8 cellular contexts compared by ENCODE assay signal in the genomic region with DNA sequence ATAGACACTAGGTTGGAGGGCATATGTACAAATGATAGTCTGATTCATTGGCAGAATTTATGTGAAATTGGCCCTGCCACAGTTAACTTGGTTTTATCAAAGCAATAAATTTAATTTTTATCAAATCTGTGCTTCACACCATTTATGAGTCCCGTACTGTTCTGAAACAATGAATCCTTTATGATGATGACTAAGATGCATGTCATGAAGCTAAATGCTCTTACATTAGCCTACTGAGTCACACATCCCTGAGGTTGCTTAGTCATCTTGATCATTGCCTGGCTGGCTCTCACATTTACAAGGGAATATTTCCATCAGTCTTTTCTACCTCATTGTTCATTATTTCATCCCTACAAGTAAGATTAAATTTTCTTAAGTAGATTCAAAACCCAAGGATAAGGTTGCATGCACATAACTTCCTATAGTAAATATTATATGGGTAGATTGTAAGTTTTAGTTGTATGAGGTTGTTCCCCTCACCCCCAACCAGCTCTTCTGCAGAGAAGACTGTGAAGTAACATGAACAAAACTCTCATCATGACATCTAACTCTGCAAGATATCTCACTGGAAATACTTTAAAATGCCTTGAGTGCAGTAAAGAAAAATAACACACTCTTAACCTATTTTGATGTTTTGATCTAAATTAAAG.
A peak's percentile ranks its signal among the peaks of the same experiment; 100 is the strongest.
DNase-seq lines count a peak whose midpoint lies in the region; FAIRE-seq and TF ChIP-seq lines count a peak whose summit lies in the region.

No MANE protein-coding gene starts in this region.

- H3K79me2 ChIP-seq in endothelial cell of umbilical vein (ENCODE audit: control insufficient read depth, insufficient read depth, low read length) (no peaks in the 10 kb centered on the region), osteoblast (ENCODE audit: insufficient read depth, low read length) (peaks cover 10% of the 10 kb centered on the region)

- no peaks in the 10 kb centered on the region for H3K36me3 ChIP-seq in endothelial cell of umbilical vein (ENCODE audit: control insufficient read depth in 2 of 2, extremely low read depth in 1 of 2, insufficient read depth in 2 of 2, low read length in 2 of 2)
- no peaks in the 10 kb centered on the region for H3K36me3 ChIP-seq in osteoblast (ENCODE audit: insufficient read depth, low read length)
- peaks cover 3% of the 10 kb centered on the region; the same call in 1 of the 2 replicates for H3K36me3 ChIP-seq in BE2C

- TF ChIP-seq CTCF in endothelial cell of umbilical vein (IDR thresholded peaks at IDR 0.05; ENCODE audit: extremely low read depth in 1 of 2, insufficient read depth in 1 of 2, low read depth in 1 of 2, low read length in 2 of 2) (no peak), osteoblast (IDR thresholded peaks at IDR 0.05; ENCODE audit: extremely low read depth, low read depth, low read length) (no peak), BE2C (IDR thresholded peaks at IDR 0.05; ENCODE audit: low read depth, low read length) (no peak)

- H3K27me3 ChIP-seq in endothelial cell of umbilical vein (ENCODE audit: control insufficient read depth in 2 of 2, insufficient read depth in 2 of 2, low read length in 2 of 2) (no peaks in the 10 kb centered on the region), osteoblast (ENCODE audit: insufficient read depth, low read length) (no peaks in the 10 kb centered on the region), BE2C (no peaks in the 10 kb centered on the region)

- no TSS peak for BruUV-seq in endothelial cell of umbilical vein (replicated peaks; lab: Mats Ljungman, UMichigan)

- H3K9me3 ChIP-seq in endothelial cell of umbilical vein (replicated peaks; ENCODE audit: control insufficient read depth, insufficient read depth, low read length) (no peaks in the 10 kb centered on the region), osteoblast (ENCODE audit: low read depth, low read length) (no peaks in the 10 kb centered on the region), BE2C (no peaks in the 10 kb centered on the region)

- POLR2A ChIA-PET in endothelial cell of umbilical vein (lab: Charles Lee): no interaction called here

- dilution Hi-C loops in endothelial cell of umbilical vein (cut with MboI; ENCODE audit: extremely low pct_ligation_motif_present, low sequenced_read_pairs): no loop called here

- no peak overlapping the region for H3K9ac ChIP-seq in endothelial cell of umbilical vein (replicated peaks; ENCODE audit: extremely low read depth, insufficient read depth, low read length)

- CTCF ChIA-PET in endothelial cell of umbilical vein (lab: Charles Lee): interaction anchor here (0.7 to 1.7 kb wide), 9 partner anchors 9 to 193 kb away, joined by 3 to 9 read pairs (median 4); no protein-coding TSS in a partner anchor

- intact Hi-C loops in endothelial cell of umbilical vein (cut with micrococcal nuclease): no loop called here

- peak; percentile 95 for FAIRE-seq in endothelial cell of umbilical vein (lab: Jason Lieb, UNC)

- DNase-seq in EL (peak; percentile 94), NOMO-1 (lab: John Stamatoyannopoulos, UW; ENCODE audit: unreplicated experiment in 2 of 2) (peak; percentile 57 to 86), endothelial cell of umbilical vein (ENCODE audit: low read depth, low spot score) (peak; percentile 90), osteoblast (ENCODE audit: insufficient read length, low spot score, missing footprints) (no peak), BE2C (no peak), NCI-H2107 treated with DMSO at 0.1 percent for 48 hours (lab: John Stamatoyannopoulos, UW; ENCODE audit: unreplicated experiment) (no peak), NCI-H2081 (lab: John Stamatoyannopoulos, UW) (no peak), occipital lobe (lab: John Stamatoyannopoulos, UW) (no peak)

- H3K27ac ChIP-seq in endothelial cell of umbilical vein (ENCODE audit: insufficient read depth, low read depth, low read length) (peak overlapping the region; percentile 57), osteoblast (ENCODE audit: low read depth, low read length) (peak overlapping the region; percentile 75)

- no peak overlapping the region for H3K4me2 ChIP-seq in endothelial cell of umbilical vein (ENCODE audit: insufficient read depth, low read length)
- peak overlapping the region; percentile 63 for H3K4me2 ChIP-seq in osteoblast (ENCODE audit: insufficient read depth, low read length)

- H2AFZ ChIP-seq in endothelial cell of umbilical vein (ENCODE audit: low read depth, low read length): no peak overlapping the region
- no peak overlapping the region for H2AFZ ChIP-seq in osteoblast (ENCODE audit: low read length)

- no peaks in the 10 kb centered on the region for H3K9me1 ChIP-seq in endothelial cell of umbilical vein (replicated peaks; ENCODE audit: control insufficient read depth, extremely low read depth, insufficient read depth, low read length)

- no peaks in the 10 kb centered on the region for H4K20me1 ChIP-seq in endothelial cell of umbilical vein (replicated peaks; ENCODE audit: control insufficient read depth, extremely low read depth, insufficient read depth, low read length)
- H4K20me1 ChIP-seq in osteoblast (ENCODE audit: insufficient read depth, low read length): no peaks in the 10 kb centered on the region

- H3K4me1 ChIP-seq in endothelial cell of umbilical vein (ENCODE audit: control insufficient read depth, extremely low read depth, insufficient read depth, low read length) (peaks cover 36% of the 10 kb centered on the region), osteoblast (ENCODE audit: insufficient read depth, low read length) (peaks cover 60% of the 10 kb centered on the region), BE2C (no peaks in the 10 kb centered on the region)

- H3K4me3 ChIP-seq in endothelial cell of umbilical vein (replicated peaks in 1 of 3; ENCODE audit: insufficient read depth in 1 of 3, low read depth in 1 of 3, low read length in 3 of 3) (no peak overlapping the region), osteoblast (ENCODE audit: insufficient read depth, low read length) (no peak overlapping the region), BE2C (ENCODE audit: low read depth, low read length) (no peak overlapping the region)

- no peak for TF ChIP-seq POLR2A in endothelial cell of umbilical vein (IDR thresholded peaks at IDR 0.05; ENCODE audit: low read depth, low read length)

TF ChIP-seq in endothelial cell of umbilical vein, 7 proteins besides CTCF, POLR2A, EP300 and RAD21:
- TF ChIP-seq GATA2 (IDR thresholded peaks at IDR 0.05; ENCODE audit: insufficient read depth, insufficient read length, low read depth, low read length): no peak
- no peak for TF ChIP-seq EZH2 (IDR thresholded peaks at IDR 0.05; ENCODE audit: borderline replicate concordance, low read depth, low read length, severe bottlenecking)
- TF ChIP-seq, protein P1, sequence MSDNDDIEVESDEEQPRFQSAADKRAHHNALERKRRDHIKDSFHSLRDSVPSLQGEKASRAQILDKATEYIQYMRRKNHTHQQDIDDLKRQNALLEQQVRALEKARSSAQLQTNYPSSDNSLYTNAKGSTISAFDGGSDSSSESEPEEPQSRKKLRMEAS (IDR thresholded peaks at IDR 0.05; ENCODE audit: insufficient read depth, insufficient read length): no peak
- TF ChIP-seq POLR2AphosphoS5 (IDR thresholded peaks at IDR 0.05; ENCODE audit: insufficient read depth, low read depth, low read length): peak; percentile 80
- peak; percentile 99 for TF ChIP-seq FOS (IDR thresholded peaks at IDR 0.05; ENCODE audit: borderline replicate concordance, insufficient read depth, low read length)
- peak; percentile 100 for TF ChIP-seq JUN (IDR thresholded peaks at IDR 0.05; ENCODE audit: borderline replicate concordance, insufficient read depth, insufficient read length, low read depth)
- TF ChIP-seq MYC (IDR thresholded peaks at IDR 0.05; ENCODE audit: low read depth, low read length): no peak

Comparison
In these comparisons a context has a peak if more than half of its experiments do, and no peak if none do; other contexts are left out.
1. DNase-seq: peak in EL (single experiment), NOMO-1 (2 of 2) and endothelial cell of umbilical vein (single experiment); none in osteoblast (single experiment), BE2C (single experiment), NCI-H2107 treated with DMSO at 0.1 percent for 48 hours (single experiment), NCI-H2081 (0 of 2) and occipital lobe (single experiment).